In genomic region chr6:128347123-128347522, GRCh38 we compare ENCODE assay signal across 19 cellular contexts.
"Had no signal": no experiment of that assay in that cellular context is flagged by ENCODE, and none has a peak within 500 bp of the region (broad histone marks: within the 10 kb centered on the region; RNA-seq: fewer than 3 reads in every experiment).

No MANE protein-coding gene starts in this region.

- H3K36me3 Mint-ChIP-seq: memory B cell, neural progenitor cell, WTC11 had no signal

- H3K36me3 ChIP-seq: heart left ventricle, neural progenitor cell, thoracic aorta, upper lobe of left lung had no signal

- DNase-seq: activated CD4-positive, alpha-beta T cell treated with anti-CD3 and anti-CD28 coated beads, Interleukin-2, amount 50 U/mL, for 4 hours; activated CD8-positive, alpha-beta memory T cell treated with anti-CD3 and anti-CD28 coated beads, Interleukin-2, amount 50 U/mL, for 48 hours; activated naive CD4-positive, alpha-beta T cell treated with Interleukin-2 at 50 U/mL for 16 hours; activated naive CD8-positive, alpha-beta T cell treated with anti-CD3 and anti-CD28 coated beads, Interleukin-2, amount 10 ng/mL, durations not matched to agents 7 days and 5 days; activated T-cell treated with anti-CD3 and anti-CD28 coated beads, Interleukin-2, amount 50 U/mL, for 4 hours; amygdala; body of pancreas; heart left ventricle; left colon; mucosa of descending colon; stimulated activated CD4-positive, alpha-beta T cell treated with anti-CD3 and anti-CD28 coated beads, Interleukin-4, amount 100 ng/mL, for 24 hours; stimulated activated naive CD4-positive, alpha-beta T cell treated with Interleukin-2 at 50 U/mL for 16 hours; T-helper 9 cell; upper lobe of left lung had no signal

- H3K27me3 ChIP-seq: body of pancreas, heart left ventricle, neural progenitor cell, upper lobe of left lung had no signal

- H3K27ac ChIP-seq: body of pancreas, epithelial cell of prostate, heart left ventricle, neural progenitor cell, thoracic aorta, upper lobe of left lung had no signal

- H2AFZ ChIP-seq: neural progenitor cell had no signal

- H3K4me3 ChIP-seq: body of pancreas, heart left ventricle, mucosa of descending colon, neural progenitor cell, thoracic aorta, upper lobe of left lung had no signal

- H3K4me1 ChIP-seq: neural progenitor cell had no signal

- H3K9me3 ChIP-seq: body of pancreas, heart left ventricle, mucosa of descending colon, thoracic aorta, upper lobe of left lung had no signal

- H3K4me3 Mint-ChIP-seq: activated naive CD8-positive, alpha-beta T cell treated with anti-CD3 and anti-CD28 coated beads, Interleukin-2, amount 10 ng/mL, durations not matched to agents 7 days and 5 days; activated T-cell treated with anti-CD3 and anti-CD28 coated beads, Interleukin-2, amount 50 U/mL, for 4 hours; memory B cell; neural progenitor cell; WTC11 had no signal

- H3K27me3 Mint-ChIP-seq: memory B cell had no signal

- H3K27ac Mint-ChIP-seq: activated naive CD8-positive, alpha-beta T cell treated with anti-CD3 and anti-CD28 coated beads, Interleukin-2, amount 10 ng/mL, durations not matched to agents 7 days and 5 days; memory B cell; neural progenitor cell; WTC11 had no signal

- H3K4me1 Mint-ChIP-seq: activated naive CD8-positive, alpha-beta T cell treated with anti-CD3 and anti-CD28 coated beads, Interleukin-2, amount 10 ng/mL, durations not matched to agents 7 days and 5 days; memory B cell had no signal

- ATAC-seq: activated T-cell treated with anti-CD3 and anti-CD28 coated beads, Interleukin-2, amount 50 U/mL, for 4 hours; body of pancreas; heart left ventricle; left colon; mucosa of descending colon; WTC11 had no signal

- H3K9me3 Mint-ChIP-seq: activated naive CD8-positive, alpha-beta T cell treated with anti-CD3 and anti-CD28 coated beads, Interleukin-2, amount 10 ng/mL, durations not matched to agents 7 days and 5 days; activated T-cell treated with anti-CD3 and anti-CD28 coated beads, Interleukin-2, amount 50 U/mL, for 4 hours; memory B cell; neural progenitor cell; WTC11 had no signal

- H3K4me2 ChIP-seq: neural progenitor cell had no signal
